In genomic region chr3:42934910-42935309, GRCh38 we compare ENCODE assay signal across 35 cellular contexts. TPM values are rescaled to one million over a fixed set of nuclear protein-coding genes. Genes with fewer than 3 reads are reported as not detected.
"Had no signal": no experiment of that assay in that cellular context is flagged by ENCODE, and none has a peak within 500 bp of the region (broad histone marks: within the 10 kb centered on the region; RNA-seq: fewer than 3 reads in every experiment).

No MANE protein-coding gene starts in this region.

- H3K4me1 ChIP-seq: ascending aorta, breast epithelium, colonic mucosa, heart right ventricle had no signal

- H3K36me3 ChIP-seq: ascending aorta, breast epithelium, cardiac muscle cell, colonic mucosa, esophagus squamous epithelium, gastroesophageal sphincter, heart right ventricle had no signal

- H3K27me3 Mint-ChIP-seq: activated CD4-positive, alpha-beta memory T cell treated with anti-CD3 and anti-CD28 coated beads, Interleukin-2, amount 10 ng/mL, durations not matched to agents 7 days and 5 days; activated naive CD8-positive, alpha-beta T cell treated with anti-CD3 and anti-CD28 coated beads, Interleukin-2, amount 10 ng/mL, durations not matched to agents 7 days and 5 days; activated T-helper 17 cell treated with anti-CD3 and anti-CD28 coated beads, Interleukin-2, amount 50 U/mL, for 72 hours; T-helper 17 cell had no signal

- H3K4me3 Mint-ChIP-seq: activated B cell treated with CpG ODN at 0.5 μM for 24 hours; activated CD4-positive, alpha-beta memory T cell treated with anti-CD3 and anti-CD28 coated beads, Interleukin-2, amount 10 ng/mL, durations not matched to agents 7 days and 5 days; activated CD4-positive, alpha-beta T cell treated with anti-CD3 and anti-CD28 coated beads, Interleukin-2, amount 10 ng/mL, durations not matched to agents 24 days and 14 days; activated naive CD8-positive, alpha-beta T cell treated with anti-CD3 and anti-CD28 coated beads, Interleukin-2, amount 10 ng/mL, durations not matched to agents 7 days and 5 days; activated T-cell treated with anti-CD3 and anti-CD28 coated beads, Interleukin-2, amount 50 U/mL, for 4 hours; brain; T-helper 17 cell; T-helper 2 cell treated with Interferon-gamma antibody and Interleukin-4, amounts not matched to agents 5 μg/mL and 100 μg/mL, for 36 hours had no signal

- H3K27ac ChIP-seq: ascending aorta, breast epithelium, cardiac muscle cell, colonic mucosa, epithelial cell of prostate, esophagus squamous epithelium, gastroesophageal sphincter, heart right ventricle, WERI-Rb-1 had no signal

- H3K27ac Mint-ChIP-seq: activated B cell treated with CpG ODN at 0.5 μM for 24 hours; activated CD4-positive, alpha-beta memory T cell treated with anti-CD3 and anti-CD28 coated beads, Interleukin-2, amount 10 ng/mL, durations not matched to agents 7 days and 5 days; activated CD4-positive, alpha-beta T cell treated with anti-CD3 and anti-CD28 coated beads, Interleukin-2, amount 10 ng/mL, durations not matched to agents 24 days and 14 days; activated naive CD4-positive, alpha-beta T cell treated with anti-CD3 and anti-CD28 coated beads, Interleukin-2, amount 50 U/mL, for 72 hours; activated naive CD8-positive, alpha-beta T cell treated with anti-CD3 and anti-CD28 coated beads, Interleukin-2, amount 10 ng/mL, durations not matched to agents 7 days and 5 days; activated T-helper 17 cell treated with anti-CD3 and anti-CD28 coated beads, Interleukin-2, amount 50 U/mL, for 72 hours; brain; T-helper 17 cell; T-helper 2 cell treated with Interferon-gamma antibody and Interleukin-4, amounts not matched to agents 5 μg/mL and 100 μg/mL, for 36 hours had no signal

- FAIRE-seq: endometrium, endothelial cell of umbilical vein had no signal

- ATAC-seq: activated CD4-positive, CD25-positive, alpha-beta regulatory T cell treated with anti-CD3 and anti-CD28 coated beads, Interleukin-2, amount 50 U/mL, for 24 hours; activated naive CD4-positive, alpha-beta T cell treated with anti-CD3 and anti-CD28 coated beads, Interleukin-2, amount 50 U/mL, for 72 hours; activated T-cell treated with anti-CD3 and anti-CD28 coated beads, Interleukin-2, amount 50 U/mL, for 4 hours; activated T-helper 17 cell treated with anti-CD3 and anti-CD28 coated beads, Interleukin-2, amount 50 U/mL, for 72 hours; gastroesophageal sphincter; heart right ventricle had no signal

- H3K9me3 Mint-ChIP-seq: activated T-cell treated with anti-CD3 and anti-CD28 coated beads, Interleukin-2, amount 50 U/mL, for 4 hours; activated T-helper 17 cell treated with anti-CD3 and anti-CD28 coated beads, Interleukin-2, amount 50 U/mL, for 72 hours; brain; T-helper 2 cell treated with Interferon-gamma antibody and Interleukin-4, amounts not matched to agents 5 μg/mL and 100 μg/mL, for 36 hours had no signal

- H3K27me3 ChIP-seq: ascending aorta, breast epithelium, cardiac muscle cell, colonic mucosa, esophagus squamous epithelium, gastroesophageal sphincter had no signal

- DNase-seq: activated B cell treated with CpG ODN at 0.5 μM for 24 hours; activated CD4-positive, alpha-beta memory T cell treated with anti-CD3 and anti-CD28 coated beads, Interleukin-2, amount 10 ng/mL, durations not matched to agents 7 days and 5 days; activated CD4-positive, alpha-beta T cell treated with anti-CD3 and anti-CD28 coated beads, Interleukin-2, amount 50 U/mL, for 4 hours; activated effector memory CD4-positive, alpha-beta T cell treated with Interleukin-2 at 50 U/mL for 16 hours; activated gamma-delta T cell treated with Interleukin-2 at 50 U/mL for 16 hours; activated naive CD4-positive, alpha-beta T cell treated with Interleukin-2 at 50 U/mL for 16 hours; activated naive CD8-positive, alpha-beta T cell treated with anti-CD3 and anti-CD28 coated beads, Interleukin-2, amount 10 ng/mL, durations not matched to agents 7 days and 5 days; activated T-cell treated with anti-CD3 and anti-CD28 coated beads, Interleukin-2, amount 50 U/mL, for 4 hours; cerebellar nuclear complex; colonic mucosa; effector CD8-positive, alpha-beta T cell; esophagus squamous epithelium; foreskin melanocyte; heart right ventricle; T-helper 17 cell; T1000; WERI-Rb-1 had no signal

- H3K4me1 Mint-ChIP-seq: activated B cell treated with CpG ODN at 0.5 μM for 24 hours, brain had no signal

- H3K4me3 ChIP-seq: ascending aorta, breast epithelium, cardiac muscle cell, colonic mucosa, esophagus squamous epithelium, gastroesophageal sphincter, heart right ventricle had no signal

- H3K36me3 Mint-ChIP-seq: brain had no signal

- H3K9me3 ChIP-seq: ascending aorta, colonic mucosa, esophagus squamous epithelium, gastroesophageal sphincter, heart right ventricle had no signal

RNA-seq across cellular contexts. Expression of gene GASK1A, which starts 44.2 kb away (rescaled TPM):
- total RNA-seq: activated B cell treated with CpG ODN at 0.5 μM for 24 hours; activated CD4-positive, alpha-beta memory T cell treated with anti-CD3 and anti-CD28 coated beads, Interleukin-2, amount 10 ng/mL, durations not matched to agents 7 days and 5 days; activated CD4-positive, alpha-beta T cell treated with anti-CD3 and anti-CD28 coated beads, Interleukin-2, amount 10 ng/mL, durations not matched to agents 24 days and 14 days; activated naive CD4-positive, alpha-beta T cell treated with anti-CD3 and anti-CD28 coated beads, Interleukin-2, amount 50 U/mL, for 72 hours; activated naive CD8-positive, alpha-beta T cell treated with anti-CD3 and anti-CD28 coated beads, Interleukin-2, amount 10 ng/mL, durations not matched to agents 7 days and 5 days; activated T-cell treated with anti-CD3 and anti-CD28 coated beads, Interleukin-2, amount 50 U/mL, for 4 hours; activated T-helper 17 cell treated with anti-CD3 and anti-CD28 coated beads, Interleukin-2, amount 50 U/mL, for 72 hours; endothelial cell of umbilical vein; glomerular endothelial cell; T-helper 17 cell had no signal

RNA-seq across cellular contexts. Expression of gene CYP8B1, which starts 59.2 kb away (rescaled TPM):
- total RNA-seq: activated B cell treated with CpG ODN at 0.5 μM for 24 hours; activated CD4-positive, alpha-beta memory T cell treated with anti-CD3 and anti-CD28 coated beads, Interleukin-2, amount 10 ng/mL, durations not matched to agents 7 days and 5 days; activated CD4-positive, alpha-beta T cell treated with anti-CD3 and anti-CD28 coated beads, Interleukin-2, amount 10 ng/mL, durations not matched to agents 24 days and 14 days; activated naive CD4-positive, alpha-beta T cell treated with anti-CD3 and anti-CD28 coated beads, Interleukin-2, amount 50 U/mL, for 72 hours; activated naive CD8-positive, alpha-beta T cell treated with anti-CD3 and anti-CD28 coated beads, Interleukin-2, amount 10 ng/mL, durations not matched to agents 7 days and 5 days; activated T-helper 17 cell treated with anti-CD3 and anti-CD28 coated beads, Interleukin-2, amount 50 U/mL, for 72 hours; breast epithelium; cardiac muscle cell; dermis microvascular lymphatic vessel endothelial cell; endothelial cell of umbilical vein; esophagus squamous epithelium; fibroblast of lung; fibroblast of villous mesenchyme; gastroesophageal sphincter; glomerular endothelial cell; heart right ventricle; T-helper 17 cell had no signal
- polyA plus RNA-seq: cardiac muscle cell, endothelial cell of umbilical vein, esophagus, fibroblast of lung, heart right ventricle had no signal
